ENCODE assay signal across 9 cellular contexts in genomic region chr6:35736982-35737412, GRCh38. TPM values are rescaled to one million over a fixed set of nuclear protein-coding genes. Genes with fewer than 3 reads are reported as not detected.
DNase-seq lines count a peak whose midpoint lies in the region; ATAC-seq and TF ChIP-seq lines count a peak whose summit lies in the region.
"Had no signal": no experiment of that assay in that cellular context is flagged by ENCODE, and none has a peak within 500 bp of the region (broad histone marks: within the 10 kb centered on the region; RNA-seq: fewer than 3 reads in every experiment).

Gene ARMC12 (plus strand): TSS chr6:35737032. CDS start chr6:35737109, 77 bp downstream.

- no peak for TF ChIP-seq CTCF in MM.1S (IDR thresholded peaks at IDR 0.05; ENCODE audit: low read length)
- no peak for TF ChIP-seq CTCF in chondrocyte (IDR thresholded peaks at IDR 0.05)

- in situ Hi-C loops in KBM-7 (cut with MboI; ENCODE audit: low pct_unique_long_range_greater_than_20kb, low sequenced_read_pairs) = loop anchor here (25.0 kb wide), 1 partner anchor 425 kb away; no protein-coding TSS in a partner anchor

- no peak within 1 kb of the TSS for H3K9ac ChIP-seq in MM.1S (ENCODE audit: low read length)

- intact Hi-C loops in activated CD4-positive, alpha-beta T cell treated with anti-CD3 and anti-CD28 coated beads for 36 hours (cut with DNase I, micrococcal nuclease) = loop anchor here (1.0 to 5.0 kb wide), 7 partner anchors 113 to 440 kb away; partner anchors contain the start of genes DEF6 (in 1 of the 2), PPARD (in 1 of the 2) and RPL10A (in 1 of the 2)
- intact Hi-C loops in sciatic nerve (cut with DNase I) = loop anchor here (2.0 kb wide), 1 partner anchor 152 kb away; no protein-coding TSS in a partner anchor

- no peak within 1 kb of the TSS for H3K27ac ChIP-seq in MM.1S (ENCODE audit: low read length)
- H3K27ac ChIP-seq: PC-9 had no signal

- CTCF ChIA-PET in activated CD4-positive, alpha-beta T cell treated with anti-CD3 and anti-CD28 coated beads for 36 hours (lab: Charles Lee) = interaction anchor here (0.6 to 7.1 kb wide), 63 partner anchors 9 to 1785 kb away, joined by 3 to 178 read pairs (median 5); partner anchors contain the start of gene PPARD

- H3K4me1 Mint-ChIP-seq in activated CD4-positive, alpha-beta T cell treated with anti-CD3 and anti-CD28 coated beads for 36 hours = peaks cover 52% of the 10 kb centered on the region
- H3K4me1 Mint-ChIP-seq in chondrocyte (ENCODE audit: low read depth) = peaks cover 41% of the 10 kb centered on the region

- H3K4me3 Mint-ChIP-seq in activated CD4-positive, alpha-beta T cell treated with anti-CD3 and anti-CD28 coated beads for 36 hours = peak within 1 kb of the TSS; percentile 56
- no peak within 1 kb of the TSS for H3K4me3 Mint-ChIP-seq in chondrocyte (ENCODE audit: unreplicated experiment)

- no peaks in the 10 kb centered on the region for H4K20me1 ChIP-seq in MM.1S (ENCODE audit: insufficient read depth, low read length)

- H3K4me1 ChIP-seq in MM.1S (ENCODE audit: low read length) = peaks cover 7% of the 10 kb centered on the region

- no peaks in the 10 kb centered on the region for H3K9me3 Mint-ChIP-seq in activated CD4-positive, alpha-beta T cell treated with anti-CD3 and anti-CD28 coated beads for 36 hours (ENCODE audit: low read depth)
- H3K9me3 Mint-ChIP-seq in chondrocyte (ENCODE audit: low read depth) = no peaks in the 10 kb centered on the region

- H3K36me3 ChIP-seq in MM.1S (replicated peaks; ENCODE audit: insufficient read depth, low read length) = no peaks in the 10 kb centered on the region

- H3K9me3 ChIP-seq in MM.1S (replicated peaks; ENCODE audit: insufficient read depth, low read length) = no peaks in the 10 kb centered on the region

- POLR2A ChIA-PET in activated CD4-positive, alpha-beta T cell treated with anti-CD3 and anti-CD28 coated beads for 36 hours (lab: Charles Lee) = interaction anchor here (0.6 to 1.4 kb wide), 6 partner anchors 67 to 153 kb away, joined by 3 to 4 read pairs (median 3); no protein-coding TSS in a partner anchor

- H3K36me3 Mint-ChIP-seq in activated CD4-positive, alpha-beta T cell treated with anti-CD3 and anti-CD28 coated beads for 36 hours (ENCODE audit: low read depth) = no peaks in the 10 kb centered on the region
- H3K36me3 Mint-ChIP-seq in chondrocyte (ENCODE audit: low read depth) = no peaks in the 10 kb centered on the region

- peak within 1 kb of the TSS; percentile 54; the same call in 1 of the 2 replicates for H2AFZ ChIP-seq in MM.1S (ENCODE audit: low read length)
- H2AFZ ChIP-seq: PC-9 had no signal

- H3K79me2 ChIP-seq in MM.1S (ENCODE audit: low read length) = no peaks in the 10 kb centered on the region

- H3K27ac Mint-ChIP-seq in activated CD4-positive, alpha-beta T cell treated with anti-CD3 and anti-CD28 coated beads for 36 hours = peak within 1 kb of the TSS; percentile 83
- H3K27ac Mint-ChIP-seq in chondrocyte (ENCODE audit: unreplicated experiment) = peak within 1 kb of the TSS; percentile 27

- H3K27me3 ChIP-seq in MM.1S (replicated peaks; ENCODE audit: insufficient read depth, low read length) = no peaks in the 10 kb centered on the region

- H3F3A ChIP-seq in MM.1S (ENCODE audit: insufficient read depth, low read length) = peaks cover 7% of the 10 kb centered on the region

- no peaks in the 10 kb centered on the region for H3K9me2 ChIP-seq in MM.1S (replicated peaks; ENCODE audit: insufficient read depth, low read length)

- H3K4me3 ChIP-seq in MM.1S (ENCODE audit: low read length) = no peak within 1 kb of the TSS
- H3K4me3 ChIP-seq: PC-9 had no signal

- no peak for DNase-seq in activated CD4-positive, alpha-beta T cell treated with anti-CD3 and anti-CD28 coated beads for 36 hours
- no peak for DNase-seq in activated CD4-positive, alpha-beta T cell treated with anti-CD3 and anti-CD28 coated beads for 48 hours
- DNase-seq in MM.1S = no peak
- no peak for DNase-seq in chondrocyte (ENCODE audit: low spot score)
- no peak for DNase-seq in sciatic nerve (ENCODE audit: low spot score)
- DNase-seq in stimulated activated naive CD4-positive, alpha-beta T cell (lab: John Stamatoyannopoulos, UW) = no peak
- no peak for DNase-seq in KBM-7

- ATAC-seq in activated CD4-positive, alpha-beta T cell treated with anti-CD3 and anti-CD28 coated beads for 36 hours = no peak
- ATAC-seq in sciatic nerve = peak; percentile 1
- no peak for ATAC-seq in HG02840 (IDR thresholded peaks at IDR 0.05; ENCODE audit: low FRiP score, unreplicated experiment)

- H3K4me2 ChIP-seq in MM.1S (ENCODE audit: low read depth, low read length) = no peak within 1 kb of the TSS
- H3K4me2 ChIP-seq: PC-9 had no signal

- no peaks in the 10 kb centered on the region for H3K27me3 Mint-ChIP-seq in activated CD4-positive, alpha-beta T cell treated with anti-CD3 and anti-CD28 coated beads for 36 hours
- no peaks in the 10 kb centered on the region for H3K27me3 Mint-ChIP-seq in chondrocyte (ENCODE audit: low read depth)

RNA-seq across cellular contexts. Expression of gene ARMC12, which starts in this region (rescaled TPM):
- total RNA-seq in activated CD4-positive, alpha-beta T cell treated with anti-CD3 and anti-CD28 coated beads for 36 hours = 1 to 10 TPM; 1.3 to 3.0 TPM
- total RNA-seq in chondrocyte = 1.8 to 1.9 TPM (median 1.8 TPM) in 3 replicates
- total RNA-seq in sciatic nerve = 0.80 TPM

Comparison
In these comparisons a context has a peak if more than half of its experiments do, and no peak if none do; other contexts are left out.
1. Peak in ATAC-seq in sciatic nerve; RNA of the gene not detected or under 1 TPM.